Comparison of ENCODE assay signal across 14 cellular contexts in genomic region chr10:75034131-75034512, GRCh38.
DNase-seq lines count a peak whose midpoint lies in the region; ATAC-seq and TF ChIP-seq lines count a peak whose summit lies in the region.
"Had no signal": no experiment of that assay in that cellular context is flagged by ENCODE, and none has a peak within 500 bp of the region (broad histone marks: within the 10 kb centered on the region; RNA-seq: fewer than 3 reads in every experiment).

No MANE protein-coding gene starts in this region.

- H3K9me3 ChIP-seq in mucosa of descending colon, result no peaks in the 10 kb centered on the region
- H3K9me3 ChIP-seq in body of pancreas, result no peaks in the 10 kb centered on the region
- H3K9me3 ChIP-seq: spleen had no signal

- intact Hi-C loops in mucosa of descending colon (cut with DNase I, micrococcal nuclease), result loop anchor here in 1 of 2 donors (10.0 kb wide), 1 partner anchor 769 kb away; no protein-coding TSS in a partner anchor
- intact Hi-C loops in body of pancreas (cut with DNase I), result no loop called here

- 85 to 90% methylated on average over 5 of the region's 5 CpGs for WGBS in body of pancreas, 2 donors

- peak; percentile 36 to 52 for DNase-seq in activated CD4-positive, alpha-beta T cell treated with anti-CD3 and anti-CD28 coated beads for 4 hours
- DNase-seq in activated CD4-positive, alpha-beta T cell treated with anti-CD3 and anti-CD28 coated beads, Interleukin-2, amount 10 ng/mL, durations not matched to agents 7 days and 5 days, result no peak
- DNase-seq in activated CD4-positive, alpha-beta T cell treated with anti-CD3 and anti-CD28 coated beads, Interleukin-2, amount 50 U/mL, for 48 hours, result peak; percentile 62 to 66
- DNase-seq in central memory CD8-positive, alpha-beta T cell (ENCODE audit: low spot score in 2 of 2), result no peak
- peak; percentile 21 for DNase-seq in stimulated activated CD8-positive, alpha-beta memory T cell treated with anti-CD3 and anti-CD28 coated beads, Interleukin-12 subunit alpha, Interleukin-12 subunit beta, amount 100 ng/mL, for 24 hours (ENCODE audit: extremely low read depth)
- DNase-seq in mucosa of descending colon, result no peak
- DNase-seq in body of pancreas, result no peak
- DNase-seq: cortex of kidney, DMS79 treated with DMSO at 0.1 percent for 48 hours, HCEC 1CT, NCI-H2029 treated with DMSO at 0.1 percent for 48 hours, spleen had no signal

- H3K36me3 Mint-ChIP-seq in activated CD4-positive, alpha-beta T cell treated with anti-CD3 and anti-CD28 coated beads, Interleukin-2, amount 10 ng/mL, durations not matched to agents 7 days and 5 days (ENCODE audit: low read depth), result peaks cover 16% of the 10 kb centered on the region
- H3K36me3 Mint-ChIP-seq in central memory CD8-positive, alpha-beta T cell (ENCODE audit: insufficient read depth), result peaks cover 16% of the 10 kb centered on the region

- POLR2A ChIA-PET in activated CD4-positive, alpha-beta T cell treated with anti-CD3 and anti-CD28 coated beads, Interleukin-2, amount 10 ng/mL, durations not matched to agents 7 days and 5 days (lab: Charles Lee), result no interaction called here

- no peaks in the 10 kb centered on the region for H3K27me3 Mint-ChIP-seq in activated CD4-positive, alpha-beta T cell treated with anti-CD3 and anti-CD28 coated beads, Interleukin-2, amount 10 ng/mL, durations not matched to agents 7 days and 5 days
- H3K27me3 Mint-ChIP-seq in central memory CD8-positive, alpha-beta T cell, result no peaks in the 10 kb centered on the region

- H3K4me1 ChIP-seq in mucosa of descending colon (ENCODE audit: low read depth) (no peaks in the 10 kb centered on the region), body of pancreas (peaks cover 5% of the 10 kb centered on the region)

- no peak overlapping the region for H3K27ac ChIP-seq in body of pancreas
- H3K27ac ChIP-seq: spleen had no signal

- H3K4me3 ChIP-seq in mucosa of descending colon, result no peak overlapping the region
- H3K4me3 ChIP-seq in body of pancreas, result no peak overlapping the region
- H3K4me3 ChIP-seq: spleen had no signal

- H3K4me1 Mint-ChIP-seq in activated CD4-positive, alpha-beta T cell treated with anti-CD3 and anti-CD28 coated beads, Interleukin-2, amount 10 ng/mL, durations not matched to agents 7 days and 5 days, result peaks cover 16% of the 10 kb centered on the region
- H3K4me1 Mint-ChIP-seq in central memory CD8-positive, alpha-beta T cell, result peaks cover 6% of the 10 kb centered on the region

- H3K27ac Mint-ChIP-seq in activated CD4-positive, alpha-beta T cell treated with anti-CD3 and anti-CD28 coated beads, Interleukin-2, amount 10 ng/mL, durations not matched to agents 7 days and 5 days, result no peak overlapping the region
- H3K27ac Mint-ChIP-seq in central memory CD8-positive, alpha-beta T cell (ENCODE audit: low read depth), result peak overlapping the region; percentile 8
- H3K27ac Mint-ChIP-seq: nephron had no signal

- TF ChIP-seq POLR2A in body of pancreas (IDR thresholded peaks at IDR 0.05), result no peak

- no peaks in the 10 kb centered on the region for H3K9me3 Mint-ChIP-seq in activated CD4-positive, alpha-beta T cell treated with anti-CD3 and anti-CD28 coated beads, Interleukin-2, amount 10 ng/mL, durations not matched to agents 7 days and 5 days
- H3K9me3 Mint-ChIP-seq in central memory CD8-positive, alpha-beta T cell, result no peaks in the 10 kb centered on the region
- H3K9me3 Mint-ChIP-seq: nephron had no signal

- H3K36me3 ChIP-seq in mucosa of descending colon (ENCODE audit: low read depth) (no peaks in the 10 kb centered on the region), body of pancreas (replicated peaks in 1 of 2; ENCODE audit: insufficient read depth in 1 of 2, low read depth in 2 of 2) (peaks cover 0 to 11% of the 10 kb centered on the region in 2 donors)

- ATAC-seq in central memory CD8-positive, alpha-beta T cell (replicated peaks; ENCODE audit: extremely low read depth, poor library complexity, severe bottlenecking), result no peak
- ATAC-seq in HG03025 (IDR thresholded peaks at IDR 0.05; ENCODE audit: low FRiP score, unreplicated experiment) (no peak), mucosa of descending colon (no peak), body of pancreas (no peak)

- H3K27me3 ChIP-seq in body of pancreas, result no peaks in the 10 kb centered on the region
- H3K27me3 ChIP-seq: spleen had no signal

- H3K4me3 Mint-ChIP-seq in activated CD4-positive, alpha-beta T cell treated with anti-CD3 and anti-CD28 coated beads, Interleukin-2, amount 10 ng/mL, durations not matched to agents 7 days and 5 days, result no peak overlapping the region
- H3K4me3 Mint-ChIP-seq in central memory CD8-positive, alpha-beta T cell, result no peak overlapping the region
- H3K4me3 Mint-ChIP-seq: nephron had no signal

- CTCF ChIA-PET in activated CD4-positive, alpha-beta T cell treated with anti-CD3 and anti-CD28 coated beads, Interleukin-2, amount 10 ng/mL, durations not matched to agents 7 days and 5 days (lab: Charles Lee), result interaction anchor here (1.0 to 1.5 kb wide), 5 partner anchors 11 to 255 kb away, joined by 3 to 4 read pairs (median 3); no protein-coding TSS in a partner anchor

- no peak for TF ChIP-seq CTCF in mucosa of descending colon (IDR thresholded peaks at IDR 0.05)
- TF ChIP-seq CTCF in body of pancreas (IDR thresholded peaks at IDR 0.05), result no peak

Comparison
In these comparisons a context has a peak if more than half of its experiments do, and no peak if none do; other contexts are left out.
1. DNase-seq: peak in activated CD4-positive, alpha-beta T cell treated with anti-CD3 and anti-CD28 coated beads for 4 hours (2 of 2), activated CD4-positive, alpha-beta T cell treated with anti-CD3 and anti-CD28 coated beads, Interleukin-2, amount 50 U/mL, for 48 hours (2 of 2) and stimulated activated CD8-positive, alpha-beta memory T cell treated with anti-CD3 and anti-CD28 coated beads, Interleukin-12 subunit alpha, Interleukin-12 subunit beta, amount 100 ng/mL, for 24 hours (single experiment); none in activated CD4-positive, alpha-beta T cell treated with anti-CD3 and anti-CD28 coated beads, Interleukin-2, amount 10 ng/mL, durations not matched to agents 7 days and 5 days (single experiment), central memory CD8-positive, alpha-beta T cell (0 of 2), mucosa of descending colon (0 of 3) and body of pancreas (0 of 4).